ENCODE assay signal across 1 cellular context in the genomic region with DNA sequence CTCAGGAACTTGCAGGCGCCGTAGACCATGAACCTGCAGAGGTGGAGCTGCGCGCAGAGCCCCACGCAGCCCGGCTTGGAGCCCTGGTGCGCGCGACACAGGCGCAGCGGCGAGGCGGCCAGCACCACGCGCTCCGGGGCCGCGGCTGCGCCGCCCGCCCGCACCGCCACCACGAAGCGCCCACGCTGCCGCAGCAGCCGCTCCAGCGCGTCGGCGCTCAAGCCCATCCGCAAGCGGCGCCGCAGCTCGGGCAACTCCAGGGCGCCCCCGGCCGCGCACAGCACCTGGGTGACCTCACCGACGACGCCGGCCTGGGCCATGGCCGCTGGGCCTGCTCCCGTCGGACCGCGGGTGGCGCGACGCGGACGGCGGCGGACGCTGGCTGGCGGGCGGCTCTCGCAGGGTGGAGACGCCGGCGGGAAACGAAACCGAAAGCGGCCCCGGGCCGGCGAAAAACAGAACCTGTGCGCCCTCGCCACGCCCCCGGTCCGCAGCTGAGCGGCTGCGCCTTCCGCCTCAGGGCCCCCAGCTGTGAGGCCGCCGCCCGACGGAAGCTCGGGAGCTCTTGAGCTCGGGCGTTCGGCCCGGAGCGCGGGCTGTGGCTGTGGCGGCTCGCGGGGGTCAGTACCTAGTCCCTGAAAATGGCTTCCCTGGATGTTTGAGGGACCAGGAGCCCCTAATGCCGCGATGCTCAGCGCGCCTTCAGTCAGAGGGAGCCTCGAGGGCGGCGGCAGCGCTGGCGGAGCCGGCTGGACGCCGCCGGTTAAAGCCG.
TF ChIP-seq lines count a peak whose summit lies in the region.

PARP12 (minus strand) TSS at position 424 of the 772 bp plus-strand sequence; CDS start at position 320, 104 bp downstream.

TF ChIP-seq in HepG2, 621 proteins besides CTCF, POLR2A, EP300 and RAD21 (continued from another document and continues in another):
- TF ChIP-seq, protein P1, sequence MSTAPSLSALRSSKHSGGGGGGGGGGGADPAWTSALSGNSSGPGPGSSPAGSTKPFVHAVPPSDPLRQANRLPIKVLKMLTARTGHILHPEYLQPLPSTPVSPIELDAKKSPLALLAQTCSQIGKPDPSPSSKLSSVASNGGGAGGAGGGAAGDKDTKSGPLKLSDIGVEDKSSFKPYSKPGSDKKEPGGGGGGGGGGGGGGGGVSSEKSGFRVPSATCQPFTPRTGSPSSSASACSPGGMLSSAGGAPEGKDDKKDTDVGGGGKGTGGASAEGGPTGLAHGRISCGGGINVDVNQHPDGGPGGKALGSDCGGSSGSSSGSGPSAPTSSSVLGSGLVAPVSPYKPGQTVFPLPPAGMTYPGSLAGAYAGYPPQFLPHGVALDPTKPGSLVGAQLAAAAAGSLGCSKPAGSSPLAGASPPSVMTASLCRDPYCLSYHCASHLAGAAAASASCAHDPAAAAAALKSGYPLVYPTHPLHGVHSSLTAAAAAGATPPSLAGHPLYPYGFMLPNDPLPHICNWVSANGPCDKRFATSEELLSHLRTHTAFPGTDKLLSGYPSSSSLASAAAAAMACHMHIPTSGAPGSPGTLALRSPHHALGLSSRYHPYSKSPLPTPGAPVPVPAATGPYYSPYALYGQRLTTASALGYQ (CRISPR knock-in tag; IDR thresholded peaks at IDR 0.05): peak; percentile 57; the same call in 1 of the 2 replicates
- no peak for TF ChIP-seq MLLT10 (CRISPR knock-in tag; IDR thresholded peaks at IDR 0.05)
- no peak; the same call in 1 of the 2 replicates for TF ChIP-seq FOXP4 (CRISPR knock-in tag; IDR thresholded peaks at IDR 0.05)
- TF ChIP-seq, protein P2, sequence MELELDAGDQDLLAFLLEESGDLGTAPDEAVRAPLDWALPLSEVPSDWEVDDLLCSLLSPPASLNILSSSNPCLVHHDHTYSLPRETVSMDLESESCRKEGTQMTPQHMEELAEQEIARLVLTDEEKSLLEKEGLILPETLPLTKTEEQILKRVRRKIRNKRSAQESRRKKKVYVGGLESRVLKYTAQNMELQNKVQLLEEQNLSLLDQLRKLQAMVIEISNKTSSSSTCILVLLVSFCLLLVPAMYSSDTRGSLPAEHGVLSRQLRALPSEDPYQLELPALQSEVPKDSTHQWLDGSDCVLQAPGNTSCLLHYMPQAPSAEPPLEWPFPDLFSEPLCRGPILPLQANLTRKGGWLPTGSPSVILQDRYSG (CRISPR knock-in tag; IDR thresholded peaks at IDR 0.05): no peak; the same call in 1 of the 2 replicates
- peak; percentile 22; the same call in 1 of the 2 replicates for TF ChIP-seq ZNF772 (CRISPR knock-in tag; IDR thresholded peaks at IDR 0.05)
- no peak for TF ChIP-seq NR2F6 (IDR thresholded peaks at IDR 0.05)
- TF ChIP-seq NR2F6 (CRISPR knock-in tag; IDR thresholded peaks at IDR 0.05): peak; percentile 6; the same call in 1 of the 2 replicates
- TF ChIP-seq KDM5B (CRISPR knock-in tag; IDR thresholded peaks at IDR 0.05; ENCODE audit: borderline replicate concordance): peak; percentile 41; the same call in 1 of the 2 replicates
- TF ChIP-seq MEIS1 (CRISPR knock-in tag; IDR thresholded peaks at IDR 0.05; ENCODE audit: borderline replicate concordance): no peak
- TF ChIP-seq NFKBIZ (CRISPR knock-in tag; IDR thresholded peaks at IDR 0.05): no peak
- TF ChIP-seq NBN (conservative IDR thresholded peaks at IDR 0.05): no peak
- no peak for TF ChIP-seq ZFP36 (IDR thresholded peaks at IDR 0.05; ENCODE audit: borderline replicate concordance, low read depth, low read length, partially characterized antibody)
- TF ChIP-seq ZIK1 (CRISPR knock-in tag; IDR thresholded peaks at IDR 0.05; ENCODE audit: borderline replicate concordance, low read depth): peak; percentile 74
- TF ChIP-seq ZNF280B (CRISPR knock-in tag; IDR thresholded peaks at IDR 0.05; ENCODE audit: borderline replicate concordance): no peak
- no peak for TF ChIP-seq MBNL3 (CRISPR knock-in tag; conservative IDR thresholded peaks at IDR 0.05)
- TF ChIP-seq ISL2 (CRISPR knock-in tag; IDR thresholded peaks at IDR 0.05): no peak
- TF ChIP-seq HBP1 (CRISPR knock-in tag; IDR thresholded peaks at IDR 0.05; ENCODE audit: low read depth): no peak; the same call in 1 of the 2 replicates
- no peak for TF ChIP-seq ZNF354B (CRISPR knock-in tag; IDR thresholded peaks at IDR 0.05)
- TF ChIP-seq ZNF557 (CRISPR knock-in tag; IDR thresholded peaks at IDR 0.05): 0 out of 2 replicates have a peak, but pooled peaks have one; percentile 58
- TF ChIP-seq RXRA (CRISPR knock-in tag; IDR thresholded peaks at IDR 0.05): peak; percentile 58; the same call in 1 of the 2 replicates
- TF ChIP-seq ZNF180 (CRISPR knock-in tag; IDR thresholded peaks at IDR 0.05; ENCODE audit: borderline replicate concordance, low read depth): no peak
- TF ChIP-seq ZNF432 (CRISPR knock-in tag; IDR thresholded peaks at IDR 0.05; ENCODE audit: borderline replicate concordance): no peak
- no peak for TF ChIP-seq THYN1 (CRISPR knock-in tag; IDR thresholded peaks at IDR 0.05; ENCODE audit: borderline replicate concordance, low read depth)
- no peak for TF ChIP-seq SRSF4 (IDR thresholded peaks at IDR 0.05; ENCODE audit: low read depth, low read length, poor library complexity, severe bottlenecking)
- TF ChIP-seq ZBTB20 (CRISPR knock-in tag; IDR thresholded peaks at IDR 0.05; ENCODE audit: borderline replicate concordance, low read depth): no peak
- TF ChIP-seq CBX2 (IDR thresholded peaks at IDR 0.05; ENCODE audit: low read depth, low read length): no peak
- TF ChIP-seq CBX2 (CRISPR knock-in tag; IDR thresholded peaks at IDR 0.05; ENCODE audit: low read depth): no peak
- no peak for TF ChIP-seq MED8 (CRISPR knock-in tag; IDR thresholded peaks at IDR 0.05; ENCODE audit: insufficient replicate concordance)
- TF ChIP-seq SALL2 (CRISPR knock-in tag; IDR thresholded peaks at IDR 0.05): peak; percentile 91
- TF ChIP-seq, protein P3, sequence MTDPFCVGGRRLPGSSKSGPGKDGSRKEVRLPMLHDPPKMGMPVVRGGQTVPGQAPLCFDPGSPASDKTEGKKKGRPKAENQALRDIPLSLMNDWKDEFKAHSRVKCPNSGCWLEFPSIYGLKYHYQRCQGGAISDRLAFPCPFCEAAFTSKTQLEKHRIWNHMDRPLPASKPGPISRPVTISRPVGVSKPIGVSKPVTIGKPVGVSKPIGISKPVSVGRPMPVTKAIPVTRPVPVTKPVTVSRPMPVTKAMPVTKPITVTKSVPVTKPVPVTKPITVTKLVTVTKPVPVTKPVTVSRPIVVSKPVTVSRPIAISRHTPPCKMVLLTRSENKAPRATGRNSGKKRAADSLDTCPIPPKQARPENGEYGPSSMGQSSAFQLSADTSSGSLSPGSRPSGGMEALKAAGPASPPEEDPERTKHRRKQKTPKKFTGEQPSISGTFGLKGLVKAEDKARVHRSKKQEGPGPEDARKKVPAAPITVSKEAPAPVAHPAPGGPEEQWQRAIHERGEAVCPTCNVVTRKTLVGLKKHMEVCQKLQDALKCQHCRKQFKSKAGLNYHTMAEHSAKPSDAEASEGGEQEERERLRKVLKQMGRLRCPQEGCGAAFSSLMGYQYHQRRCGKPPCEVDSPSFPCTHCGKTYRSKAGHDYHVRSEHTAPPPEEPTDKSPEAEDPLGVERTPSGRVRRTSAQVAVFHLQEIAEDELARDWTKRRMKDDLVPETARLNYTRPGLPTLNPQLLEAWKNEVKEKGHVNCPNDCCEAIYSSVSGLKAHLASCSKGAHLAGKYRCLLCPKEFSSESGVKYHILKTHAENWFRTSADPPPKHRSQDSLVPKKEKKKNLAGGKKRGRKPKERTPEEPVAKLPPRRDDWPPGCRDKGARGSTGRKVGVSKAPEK (CRISPR knock-in tag; IDR thresholded peaks at IDR 0.05; ENCODE audit: borderline replicate concordance): no peak
- TF ChIP-seq WIZ (CRISPR knock-in tag; IDR thresholded peaks at IDR 0.05): no peak
- no peak for TF ChIP-seq SMC3 (IDR thresholded peaks at IDR 0.05; ENCODE audit: low read length)
- no peak for TF ChIP-seq FOSL2 (CRISPR knock-in tag; IDR thresholded peaks at IDR 0.05)
- peak; percentile 86 for TF ChIP-seq HDAC1 (CRISPR knock-in tag; IDR thresholded peaks at IDR 0.05)
- no peak for TF ChIP-seq REL (CRISPR knock-in tag; conservative IDR thresholded peaks at IDR 0.05)
- TF ChIP-seq PRDM4 (CRISPR knock-in tag; IDR thresholded peaks at IDR 0.05; ENCODE audit: borderline replicate concordance): no peak
- no peak for TF ChIP-seq RBM39 (IDR thresholded peaks at IDR 0.05; ENCODE audit: low read depth, low read length, poor library complexity, severe bottlenecking)
- 0 out of 2 replicates have a peak, but pooled peaks have one; percentile 23 for TF ChIP-seq ATF7-NPFF (CRISPR knock-in tag; IDR thresholded peaks at IDR 0.05; ENCODE audit: low read depth)
- no peak for TF ChIP-seq GLI4 (CRISPR knock-in tag; IDR thresholded peaks at IDR 0.05; ENCODE audit: borderline replicate concordance)
- TF ChIP-seq ZNF317 (CRISPR knock-in tag; IDR thresholded peaks at IDR 0.05): no peak
- TF ChIP-seq ATRX (CRISPR knock-in tag; IDR thresholded peaks at IDR 0.05; ENCODE audit: borderline replicate concordance): no peak
- peak; percentile 72 for TF ChIP-seq SKI (IDR thresholded peaks at IDR 0.05; ENCODE audit: partially characterized antibody)
- TF ChIP-seq BCL3 (CRISPR knock-in tag; IDR thresholded peaks at IDR 0.05): no peak; the same call in 1 of the 2 replicates
- no peak for TF ChIP-seq NCOR1 (IDR thresholded peaks at IDR 0.05; ENCODE audit: borderline replicate concordance, low read length)
- TF ChIP-seq PHF8 (CRISPR knock-in tag; IDR thresholded peaks at IDR 0.05): peak; percentile 71
- TF ChIP-seq NFATC3 (CRISPR knock-in tag; IDR thresholded peaks at IDR 0.05): no peak
- no peak for TF ChIP-seq ATF4 (CRISPR knock-in tag; IDR thresholded peaks at IDR 0.05)
